In the genomic region with DNA sequence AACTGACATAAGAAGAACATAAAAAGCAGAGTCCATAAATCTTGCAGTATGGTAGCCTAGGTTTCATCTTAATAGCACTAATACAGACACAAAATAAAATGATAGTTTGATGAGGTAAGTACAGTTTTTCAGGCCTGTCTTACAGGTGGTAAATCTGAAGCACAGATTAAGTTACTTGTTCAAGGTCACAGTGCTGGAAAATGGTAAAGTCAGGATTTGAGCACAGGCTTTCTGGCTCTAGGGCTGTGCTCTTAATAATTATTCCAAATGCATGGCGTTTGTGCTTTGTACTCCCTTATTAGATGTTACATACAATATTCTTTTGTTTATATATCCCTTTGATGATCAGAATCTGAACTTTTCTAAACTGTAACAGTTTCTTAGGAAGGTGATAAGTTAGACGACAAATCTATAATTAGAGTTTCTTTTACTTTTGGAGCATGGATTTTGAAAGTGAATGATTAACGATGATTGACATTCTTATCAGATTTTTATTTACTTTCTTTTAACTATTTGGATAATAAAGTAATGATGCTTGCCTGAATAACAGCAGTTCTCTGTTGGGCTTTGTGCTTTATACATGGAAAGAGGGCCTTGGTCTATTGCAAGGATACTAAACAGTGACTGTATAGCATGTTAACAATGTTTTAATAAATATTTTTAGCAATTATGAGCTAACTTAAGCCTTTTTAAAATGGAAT, we compare ENCODE assay signal across 26 cellular contexts.
"Had no signal": no experiment of that assay in that cellular context is flagged by ENCODE, and none has a peak within 500 bp of the region (broad histone marks: within the 10 kb centered on the region; RNA-seq: fewer than 3 reads in every experiment).

No MANE protein-coding gene starts in this region.

- H3K9ac ChIP-seq: neural progenitor cell, parathyroid adenoma had no signal

- H3K27ac Mint-ChIP-seq: endodermal cell; natural killer cell treated with Interleukin-12 subunit alpha and Interleukin-12 subunit beta and Interleukin-15 and Interleukin-18, amount 100 ng/mL, for 72 hours; neural progenitor cell; stimulated activated naive B cell treated with anti-CD40 and anti-IgM and Interleukin-4, amounts not matched to agents 10 μg/mL and 1 μg/mL and 100 μg/mL, for 72 hours; stimulated activated naive CD8-positive, alpha-beta T cell treated with anti-CD3 and anti-CD28 coated beads, Interleukin-15, amount 100 ng/mL, for 72 hours had no signal

- H3K4me1 ChIP-seq: colonic mucosa, neural progenitor cell, parathyroid adenoma, psoas muscle had no signal

- H3K27ac ChIP-seq: colonic mucosa, hepatocyte, left ventricle myocardium inferior, neural progenitor cell, parathyroid adenoma, psoas muscle had no signal

- DNase-seq: colonic mucosa; dermis blood vessel endothelial cell; effector CD4-positive, alpha-beta T cell; endodermal cell; erythroblast; foreskin melanocyte; head of caudate nucleus; left ventricle myocardium inferior; mesenchymal stem cell; midbrain; nucleus accumbens; psoas muscle; retina; stimulated activated CD4-positive, alpha-beta T cell treated with anti-CD3 and anti-CD28 coated beads, Interleukin-2, amount 100 ng/mL, for 24 hours; stimulated activated CD4-positive, alpha-beta T cell treated with anti-CD3 and anti-CD28 coated beads, Interleukin-4, amount 100 ng/mL, for 4 hours; stimulated activated naive B cell treated with anti-CD40 and anti-IgM and Interleukin-4, amounts not matched to agents 10 μg/mL and 1 μg/mL and 100 μg/mL, for 72 hours; stimulated activated naive CD8-positive, alpha-beta T cell treated with anti-CD3 and anti-CD28 coated beads, Interleukin-15, amount 100 ng/mL, for 72 hours; substantia nigra; trophoblast cell had no signal

- H3K27me3 ChIP-seq: colonic mucosa, hepatocyte, neural progenitor cell had no signal

- H3K9me3 ChIP-seq: colonic mucosa, left ventricle myocardium inferior, psoas muscle had no signal

- H2AFZ ChIP-seq: hepatocyte, neural progenitor cell, parathyroid adenoma had no signal

- ATAC-seq: natural killer cell treated with Interleukin-12 subunit alpha and Interleukin-12 subunit beta and Interleukin-15 and Interleukin-18, amount 100 ng/mL, for 72 hours; psoas muscle; sciatic nerve; stimulated activated naive B cell treated with anti-CD40 and anti-IgM and Interleukin-4, amounts not matched to agents 10 μg/mL and 1 μg/mL and 100 μg/mL, for 72 hours; stimulated activated naive CD8-positive, alpha-beta T cell treated with anti-CD3 and anti-CD28 coated beads, Interleukin-15, amount 100 ng/mL, for 72 hours had no signal

- H3K79me2 ChIP-seq: hepatocyte, parathyroid adenoma had no signal

- H3K27me3 Mint-ChIP-seq: natural killer cell treated with Interleukin-12 subunit alpha and Interleukin-12 subunit beta and Interleukin-15 and Interleukin-18, amount 100 ng/mL, for 72 hours; stimulated activated naive B cell treated with anti-CD40 and anti-IgM and Interleukin-4, amounts not matched to agents 10 μg/mL and 1 μg/mL and 100 μg/mL, for 72 hours; stimulated activated naive CD8-positive, alpha-beta T cell treated with anti-CD3 and anti-CD28 coated beads, Interleukin-15, amount 100 ng/mL, for 72 hours had no signal

- H3K36me3 ChIP-seq: colonic mucosa, neural progenitor cell had no signal

- H3K4me2 ChIP-seq: hepatocyte, neural progenitor cell had no signal

- H3K4me1 Mint-ChIP-seq: neural progenitor cell had no signal

- H3K4me3 ChIP-seq: colonic mucosa, hepatocyte, left ventricle myocardium inferior, lung, neural progenitor cell, psoas muscle had no signal

- FAIRE-seq: endothelial cell of umbilical vein had no signal

- H3K4me3 Mint-ChIP-seq: endodermal cell; natural killer cell treated with Interleukin-12 subunit alpha and Interleukin-12 subunit beta and Interleukin-15 and Interleukin-18, amount 100 ng/mL, for 72 hours; neural progenitor cell; stimulated activated naive B cell treated with anti-CD40 and anti-IgM and Interleukin-4, amounts not matched to agents 10 μg/mL and 1 μg/mL and 100 μg/mL, for 72 hours; stimulated activated naive CD8-positive, alpha-beta T cell treated with anti-CD3 and anti-CD28 coated beads, Interleukin-15, amount 100 ng/mL, for 72 hours had no signal
